Comparison of ENCODE assay signal across 8 cellular contexts in the genomic region with DNA sequence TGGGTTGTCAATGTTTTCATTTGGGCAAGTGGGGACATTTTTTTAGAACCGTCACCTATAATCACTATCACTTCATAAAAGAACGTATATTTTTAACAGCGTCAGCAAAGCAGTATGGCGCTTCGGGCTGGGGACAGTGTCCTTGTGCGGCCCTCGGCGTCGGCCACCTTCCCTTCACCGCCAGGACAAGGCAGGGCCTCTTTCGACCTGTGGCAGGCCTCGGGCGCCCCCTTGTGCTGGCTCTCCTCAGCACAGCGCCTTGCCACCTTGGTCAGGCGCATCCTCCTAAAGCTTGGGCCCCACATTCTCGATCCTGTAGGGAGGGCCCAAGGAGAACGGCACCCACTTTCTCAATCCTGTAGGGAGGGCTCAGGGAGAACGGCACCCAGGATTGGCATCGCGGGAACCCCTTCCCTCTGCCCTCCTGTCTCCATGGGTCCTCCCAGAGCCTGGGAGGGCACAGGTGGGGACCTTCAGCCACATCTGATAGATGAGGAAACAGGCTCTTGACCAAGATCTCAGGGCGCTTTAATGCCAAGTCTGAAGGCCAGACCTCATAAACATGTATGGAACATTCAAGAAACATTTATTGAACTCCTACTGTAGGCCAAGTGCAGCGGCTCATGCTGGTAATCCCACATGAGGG. TPM values are rescaled to one million over a fixed set of nuclear protein-coding genes. Genes with fewer than 3 reads are reported as not detected.
DNase-seq lines count a peak whose midpoint lies in the region; ATAC-seq and TF ChIP-seq lines count a peak whose summit lies in the region.

No MANE protein-coding gene starts in this region.

- H3K9me3 ChIP-seq in OCI-LY1 (ENCODE audit: low read length) (no peaks in the 10 kb centered on the region), fibroblast of lung (ENCODE audit: control insufficient read depth, insufficient read depth, low read depth, low read length) (no peaks in the 10 kb centered on the region), neuronal stem cell (replicated peaks in 1 of 2; ENCODE audit: control insufficient read depth in 2 of 2, insufficient read depth in 1 of 2, low read depth in 1 of 2, low read length in 2 of 2) (peaks cover 0 to 10% of the 10 kb centered on the region in 2 donors), uterus (no peaks in the 10 kb centered on the region)

- WGBS in neuronal stem cell (ENCODE audit: extremely low coverage in 2 of 2, insufficient read length in 2 of 2, insufficient replicate concordance in 1 of 2), 2 donors, result no CpG with 5 or more reads among the region's 22 CpGs

- no peak overlapping the region for H4K91ac ChIP-seq in neuronal stem cell (ENCODE audit: low read depth, low read length, poor library complexity)

- ATAC-seq in GM23338 (peak; percentile 97), HG02623 (IDR thresholded peaks at IDR 0.05; ENCODE audit: unreplicated experiment) (no peak)

- no peak overlapping the region for H4K8ac ChIP-seq in neuronal stem cell (ENCODE audit: low read depth, low read length)

- no peak for TF ChIP-seq POLR2A in uterus (IDR thresholded peaks at IDR 0.05)

- H2BK12ac ChIP-seq in neuronal stem cell (ENCODE audit: low read length), result no peak overlapping the region

- no peak overlapping the region for H3K23ac ChIP-seq in neuronal stem cell (ENCODE audit: low read depth, low read length, poor library complexity)

- H3K4me3 Mint-ChIP-seq in GM23338, result no peak overlapping the region

- H3K18ac ChIP-seq in neuronal stem cell (ENCODE audit: low read length), result no peak overlapping the region

- no peak overlapping the region for H2BK5ac ChIP-seq in neuronal stem cell (ENCODE audit: low read length)

- no peaks in the 10 kb centered on the region; the same call in 2 of the 3 replicates for H3K9me3 Mint-ChIP-seq in GM23338

- H3K79me1 ChIP-seq in neuronal stem cell (ENCODE audit: low read depth, low read length), result no peaks in the 10 kb centered on the region

- H3K36me3 ChIP-seq in GM23338 (ENCODE audit: insufficient read depth) (no peaks in the 10 kb centered on the region), OCI-LY1 (ENCODE audit: insufficient read depth, low read length) (no peaks in the 10 kb centered on the region), fibroblast of lung (ENCODE audit: control insufficient read depth, insufficient read depth, low read length) (no peaks in the 10 kb centered on the region), neuronal stem cell (replicated peaks in 1 of 2; ENCODE audit: control insufficient read depth in 2 of 2, insufficient read depth in 2 of 2, low read length in 2 of 2) (peaks cover 0 to 2% of the 10 kb centered on the region in 2 donors), uterus (no peaks in the 10 kb centered on the region)

- H3K36me3 Mint-ChIP-seq in GM23338 (ENCODE audit: low read depth), result no peaks in the 10 kb centered on the region; the same call in 2 of the 3 replicates

- H3K4me1 Mint-ChIP-seq in GM23338, result peaks cover 3% of the 10 kb centered on the region; the same call in 1 of the 3 replicates

- H2BK15ac ChIP-seq in neuronal stem cell (ENCODE audit: low read length), result no peak overlapping the region

- peak; percentile 12 to 24 for DNase-seq in AML-193 (lab: John Stamatoyannopoulos, UW)
- DNase-seq in GM23338 (ENCODE audit: low spot score), result peak; percentile 90
- DNase-seq in activated T-cell treated with anti-CD3 and anti-CD28 coated beads, Interleukin-2, amount 50 U/mL, for 1 hour, result peak; percentile 62
- peak; percentile 45 to 49 for DNase-seq in fibroblast of lung (ENCODE audit: low read depth in 2 of 2)
- DNase-seq in neuronal stem cell (ENCODE audit: low spot score), result peak; percentile 70
- peak; percentile 63 to 66 for DNase-seq in uterus

- H2AFZ ChIP-seq in GM23338, result no peak overlapping the region
- no peak overlapping the region for H2AFZ ChIP-seq in OCI-LY1 (ENCODE audit: low read length)
- H2AFZ ChIP-seq in fibroblast of lung (ENCODE audit: low read length), result no peak overlapping the region
- H2AFZ ChIP-seq in neuronal stem cell (ENCODE audit: low read length), result no peak overlapping the region

- H3K4ac ChIP-seq in neuronal stem cell (ENCODE audit: low read length), result no peak overlapping the region

- intact Hi-C loops in uterus (cut with DNase I; ENCODE audit: low total_unique reads), result loop anchor here (5.0 kb wide), 1 partner anchor 274 kb away; no protein-coding TSS in a partner anchor

- H3K27ac Mint-ChIP-seq in GM23338, result no peak overlapping the region

- H3K4me2 ChIP-seq in GM23338 (no peak overlapping the region), OCI-LY1 (ENCODE audit: low read length) (no peak overlapping the region), fibroblast of lung (ENCODE audit: extremely low read depth, insufficient read depth, low read length) (no peak overlapping the region), neuronal stem cell (ENCODE audit: insufficient read depth, low read length, poor library complexity, severe bottlenecking) (no peak overlapping the region)

- H3K27me3 Mint-ChIP-seq in GM23338 (ENCODE audit: insufficient read depth, low read depth, poor library complexity), result peaks cover 4% of the 10 kb centered on the region

- H3K9me2 ChIP-seq in GM23338 (ENCODE audit: insufficient read depth) (no peaks in the 10 kb centered on the region), OCI-LY1 (ENCODE audit: low read depth, low read length) (no peaks in the 10 kb centered on the region)

- H3K4me1 ChIP-seq in GM23338 (ENCODE audit: insufficient read depth) (no peaks in the 10 kb centered on the region), OCI-LY1 (ENCODE audit: insufficient read depth, low read length, severe bottlenecking) (no peaks in the 10 kb centered on the region), fibroblast of lung (ENCODE audit: control insufficient read depth, extremely low read depth, insufficient read depth, low read length) (no peaks in the 10 kb centered on the region), neuronal stem cell (ENCODE audit: control insufficient read depth in 2 of 2, insufficient read depth in 1 of 2, low read depth in 1 of 2, low read length in 2 of 2) (no peaks in the 10 kb centered on the region), uterus (no peaks in the 10 kb centered on the region)

- H2AK5ac ChIP-seq in neuronal stem cell (ENCODE audit: low read depth, low read length), result peak overlapping the region; percentile 66

- H4K20me1 ChIP-seq in GM23338 (replicated peaks; ENCODE audit: insufficient read depth), result no peaks in the 10 kb centered on the region
- no peaks in the 10 kb centered on the region for H4K20me1 ChIP-seq in OCI-LY1 (ENCODE audit: insufficient read depth, low read length)
- H4K20me1 ChIP-seq in fibroblast of lung (ENCODE audit: control insufficient read depth, extremely low read depth, insufficient read depth, low read length), result no peaks in the 10 kb centered on the region

- 0 out of 2 replicates have a peak, but pooled peaks cover 3% of the 10 kb centered on the region for H3F3A ChIP-seq in GM23338 (replicated peaks; ENCODE audit: low read depth)
- no peaks in the 10 kb centered on the region for H3F3A ChIP-seq in OCI-LY1 (ENCODE audit: insufficient read depth, low read length)

- no peaks in the 10 kb centered on the region for H3K79me2 ChIP-seq in GM23338 (replicated peaks; ENCODE audit: insufficient read depth)
- no peaks in the 10 kb centered on the region for H3K79me2 ChIP-seq in OCI-LY1 (ENCODE audit: insufficient read depth, low read length)
- no peaks in the 10 kb centered on the region for H3K79me2 ChIP-seq in fibroblast of lung (ENCODE audit: control insufficient read depth, insufficient read depth, low read length)

- H3K27me3 ChIP-seq in GM23338 (ENCODE audit: insufficient read depth) (no peaks in the 10 kb centered on the region), OCI-LY1 (ENCODE audit: insufficient read depth, low read length) (no peaks in the 10 kb centered on the region; the same call in 1 of the 2 replicates), fibroblast of lung (ENCODE audit: control insufficient read depth, insufficient read depth, low read length) (peaks cover 7% of the 10 kb centered on the region), neuronal stem cell (ENCODE audit: control insufficient read depth in 3 of 3, insufficient read depth in 3 of 3, low read depth in 1 of 3, low read length in 3 of 3) (peaks cover 0 to 16% (median 7%) of the 10 kb centered on the region in 3 experiments), uterus (no peaks in the 10 kb centered on the region)

- H2BK120ac ChIP-seq in neuronal stem cell (ENCODE audit: low read depth, low read length), result no peak overlapping the region

- no peak overlapping the region for H3K9ac ChIP-seq in OCI-LY1 (ENCODE audit: low read length)
- no peak overlapping the region for H3K9ac ChIP-seq in fibroblast of lung (ENCODE audit: insufficient read depth, low read length)
- H3K9ac ChIP-seq in neuronal stem cell (ENCODE audit: low read depth, low read length, poor library complexity), result no peak overlapping the region

- H3K4me3 ChIP-seq in GM23338 (no peak overlapping the region), OCI-LY1 (ENCODE audit: low read depth, low read length, poor library complexity, severe bottlenecking) (no peak overlapping the region), fibroblast of lung (replicated peaks in 1 of 4; ENCODE audit: control extremely low read depth in 1 of 4, insufficient read depth in 1 of 4, low read depth in 3 of 4, low read length in 4 of 4) (no peak overlapping the region), neuronal stem cell (ENCODE audit: low read length in 2 of 2) (no peak overlapping the region), uterus (no peak overlapping the region)

- no peak overlapping the region for H3K14ac ChIP-seq in neuronal stem cell (ENCODE audit: low read length)

- TF ChIP-seq CTCF in GM23338 (conservative IDR thresholded peaks at IDR 0.05; ENCODE audit: low read depth in 2 of 2) (peak; percentile 91 to 99), OCI-LY1 (IDR thresholded peaks at IDR 0.05; ENCODE audit: low read length) (peak; percentile 67), fibroblast of lung (conservative IDR thresholded peaks at IDR 0.05 in 1 of 2, IDR thresholded peaks at IDR 0.05 in 1 of 2; ENCODE audit: low read depth in 1 of 2, low read length in 2 of 2) (peak; percentile 80 to 93), uterus (IDR thresholded peaks at IDR 0.05) (peak; percentile 89 to 94 (median 90))

- H3K27ac ChIP-seq in GM23338 (ENCODE audit: low read depth) (no peak overlapping the region), OCI-LY1 (ENCODE audit: low read depth, low read length, poor library complexity, severe bottlenecking) (no peak overlapping the region), fibroblast of lung (ENCODE audit: insufficient read depth, low read length) (no peak overlapping the region), neuronal stem cell (replicated peaks; ENCODE audit: low read length) (no peak overlapping the region), uterus (no peak overlapping the region)

TF ChIP-seq in GM23338, 12 proteins besides CTCF, POLR2A, EP300 and RAD21 (continues in another document):
- no peak for TF ChIP-seq ZNF114 (CRISPR knock-in tag; IDR thresholded peaks at IDR 0.05)

RNA-seq across cellular contexts. Expression of a gene that starts 11.5 kb away (rescaled TPM):
- 50.6 and 65.8 TPM in 2 replicates for total RNA-seq in GM23338 (2014; rRNA removed; shearing (Covaris generic))
- 19.6 and 19.7 TPM in 2 replicates for polyA plus RNA-seq in GM23338 (2016; fragmentation: Nextera tagmentation; extraction: Ambion mirVana)
- total RNA-seq in fibroblast of lung, result 32.0 and 36.5 TPM in 2 replicates
- 25.4 and 26.3 TPM in 2 replicates for polyA plus RNA-seq in fibroblast of lung
- polyA plus RNA-seq in fibroblast of lung (2012), result 25.4 and 33.9 TPM in 2 replicates
- polyA minus RNA-seq in fibroblast of lung (ENCODE audit: low replicate concordance), result 45.8 and 62.2 TPM in 2 replicates
- polyA plus RNA-seq in neuronal stem cell (2013, experiment 1 of 2), result 18.3 TPM
- 18.4 TPM for polyA plus RNA-seq in neuronal stem cell (2013, experiment 2 of 2)
- total RNA-seq in uterus, result 10 to 100 TPM; 11.5 to 34.6 (median 19.2) TPM

Comparison
In these comparisons a context has a peak if more than half of its experiments do, and no peak if none do; other contexts are left out.
1. DNase-seq: peak in every context shown above with its lines; median percentile 90 in GM23338; 70 in neuronal stem cell; 64 in uterus; 62 in activated T-cell treated with anti-CD3 and anti-CD28 coated beads, Interleukin-2, amount 50 U/mL, for 1 hour; 47 in fibroblast of lung; 18 in AML-193.